Comparison of ENCODE assay signal across 21 cellular contexts in the genomic region with DNA sequence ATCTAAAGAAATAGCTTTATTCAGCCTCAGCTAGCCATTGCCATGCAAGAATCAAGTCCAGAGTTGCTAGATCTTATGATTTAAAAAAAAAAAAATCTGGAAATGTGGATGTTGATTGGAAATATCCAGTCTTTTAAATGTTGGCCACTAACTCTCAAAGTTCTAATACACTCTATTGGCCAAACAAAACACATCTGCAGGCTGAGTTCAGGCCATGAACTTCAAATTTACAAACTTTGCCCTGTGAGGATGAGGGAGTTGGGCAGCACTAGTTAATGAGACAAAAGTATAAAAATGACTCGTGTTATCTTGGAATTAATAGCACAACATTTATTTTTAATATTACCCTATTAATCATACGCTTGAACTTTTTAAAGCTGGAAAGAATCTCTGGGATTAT.
"Had no signal": no experiment of that assay in that cellular context is flagged by ENCODE, and none has a peak within 500 bp of the region (broad histone marks: within the 10 kb centered on the region; RNA-seq: fewer than 3 reads in every experiment).

No MANE protein-coding gene starts in this region.

- H3K27me3 ChIP-seq: pancreas, right atrium auricular region had no signal

- H3K27ac ChIP-seq: pancreas, psoas muscle, right atrium auricular region, WERI-Rb-1 had no signal

- ATAC-seq: activated CD8-positive, alpha-beta T cell treated with anti-CD3 and anti-CD28 coated beads, Interleukin-2, amount 10 ng/mL, durations not matched to agents 7 days and 5 days; activated naive CD8-positive, alpha-beta T cell treated with anti-CD3 and anti-CD28 coated beads, Interleukin-2, amount 50 U/mL, for 24 hours; pancreas; stimulated activated naive CD8-positive, alpha-beta T cell treated with anti-CD3 and anti-CD28 coated beads, Interleukin-15, Interleukin-2, amounts not matched to agents 100 U/mL and 50 U/mL, for 24 hours; T-cell had no signal

- H3K36me3 ChIP-seq: pancreas, right atrium auricular region, WERI-Rb-1 had no signal

- DNase-seq: activated CD4-positive, alpha-beta T cell treated with anti-CD3 and anti-CD28 coated beads for 1 hour; activated CD4-positive, alpha-beta T cell treated with anti-CD3 and anti-CD28 coated beads, Interleukin-2, amount 50 U/mL, for 1 hour; activated CD8-positive, alpha-beta T cell treated with anti-CD3 and anti-CD28 coated beads, Interleukin-2, amount 10 ng/mL, durations not matched to agents 7 days and 5 days; activated gamma-delta T cell; activated naive CD4-positive, alpha-beta T cell treated with anti-CD3 and anti-CD28 coated beads, Interleukin-2, amount 50 U/mL, for 16 hours; activated naive CD8-positive, alpha-beta T cell treated with anti-CD3 and anti-CD28 coated beads, Interleukin-2, amount 50 U/mL, for 24 hours; anterior cingulate cortex; caudate nucleus; dermis blood vessel endothelial cell; effector CD8-positive, alpha-beta T cell; nephron progenitor cell; pancreas; psoas muscle; stimulated activated CD4-positive, alpha-beta T cell treated with anti-CD3 and anti-CD28 coated beads, Interleukin-12 subunit alpha, Interleukin-12 subunit beta, amount 100 ng/mL, for 4 hours; stimulated activated CD4-positive, alpha-beta T cell treated with anti-CD3 and anti-CD28 coated beads, Interleukin-4, amount 100 ng/mL, for 4 hours; stimulated activated naive CD8-positive, alpha-beta T cell treated with anti-CD3 and anti-CD28 coated beads, Interleukin-15, Interleukin-2, amounts not matched to agents 100 U/mL and 50 U/mL, for 24 hours; T-cell; trophoblast cell; WERI-Rb-1 had no signal

- H3K4me3 ChIP-seq: pancreas, psoas muscle, right atrium auricular region had no signal

- H3K9me3 ChIP-seq: pancreas, psoas muscle, right atrium auricular region had no signal

- H3K4me1 ChIP-seq: pancreas had no signal

- FAIRE-seq: keratinocyte had no signal
